In the genomic region with DNA sequence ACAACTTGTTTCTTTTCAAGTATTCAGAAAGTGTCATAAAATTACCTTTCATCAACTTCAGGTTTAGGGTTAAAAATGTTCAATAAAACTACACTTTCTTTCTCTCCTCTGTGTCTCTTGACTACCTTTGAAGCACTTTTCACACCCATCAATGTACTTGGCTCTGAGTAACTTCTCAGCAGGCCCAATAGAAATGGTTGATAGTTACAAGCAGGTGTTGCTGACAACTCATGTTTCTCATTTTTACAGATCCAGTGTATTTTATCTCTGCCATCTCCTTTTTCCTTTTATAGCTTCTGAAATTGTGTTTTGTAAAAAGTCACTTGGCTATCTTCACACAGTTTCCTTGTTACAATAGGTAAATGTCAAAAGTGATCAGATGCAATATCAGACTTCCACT, we compare ENCODE assay signal across 28 cellular contexts.
"Had no signal": no experiment of that assay in that cellular context is flagged by ENCODE, and none has a peak within 500 bp of the region (broad histone marks: within the 10 kb centered on the region; RNA-seq: fewer than 3 reads in every experiment).

No MANE protein-coding gene starts in this region.

- H3K9me3 ChIP-seq: ascending aorta, breast epithelium, colonic mucosa, esophagus squamous epithelium had no signal

- H3K4me1 ChIP-seq: breast epithelium, colonic mucosa had no signal

- H3K27me3 ChIP-seq: ascending aorta, breast epithelium, cardiac muscle cell, colonic mucosa, esophagus squamous epithelium had no signal

- DNase-seq: activated CD4-positive, alpha-beta memory T cell treated with anti-CD3 and anti-CD28 coated beads, Interleukin-2, amount 10 ng/mL, durations not matched to agents 7 days and 5 days; activated CD4-positive, alpha-beta T cell treated with anti-CD3 and anti-CD28 coated beads for 36 hours; activated CD4-positive, alpha-beta T cell treated with anti-CD3 and anti-CD28 coated beads, Interleukin-2, amount 10 ng/mL, durations not matched to agents 24 days and 14 days; activated CD4-positive, CD25-positive, alpha-beta regulatory T cell; activated CD4-positive, CD25-positive, alpha-beta regulatory T cell treated with anti-CD3 and anti-CD28 coated beads, Interleukin-2, amount 50 U/mL, for 72 hours; activated CD8-positive, alpha-beta memory T cell treated with anti-CD3 and anti-CD28 coated beads, Interleukin-2, amount 50 U/mL, for 48 hours; activated gamma-delta T cell; activated naive CD4-positive, alpha-beta T cell; activated naive CD4-positive, alpha-beta T cell treated with anti-CD3 and anti-CD28 coated beads, Interleukin-2, amount 10 ng/mL, durations not matched to agents 7 days and 5 days; activated naive CD8-positive, alpha-beta T cell treated with anti-CD3 and anti-CD28 coated beads, Interleukin-2, amount 10 ng/mL, durations not matched to agents 7 days and 5 days; activated T-cell treated with anti-CD3 and anti-CD28 coated beads for 4 hours; activated T-cell treated with anti-CD3 and anti-CD28 coated beads, Interleukin-2, amount 50 U/mL, for 24 hours; activated T-cell treated with anti-CD3 and anti-CD28 coated beads, Interleukin-2, amount 50 U/mL, for 72 hours; central memory CD4-positive, alpha-beta T cell; cerebellar nuclear complex; colonic mucosa; effector CD8-positive, alpha-beta T cell; esophagus squamous epithelium; foreskin melanocyte; head of caudate nucleus; T-helper 2 cell had no signal

- H3K36me3 ChIP-seq: ascending aorta, breast epithelium, cardiac muscle cell, colonic mucosa, esophagus squamous epithelium had no signal

- ATAC-seq: activated CD4-positive, alpha-beta T cell treated with anti-CD3 and anti-CD28 coated beads for 36 hours; activated naive CD4-positive, alpha-beta T cell treated with anti-CD3 and anti-CD28 coated beads, Interleukin-2, amount 50 U/mL, for 72 hours; activated T-cell treated with anti-CD3 and anti-CD28 coated beads, Interleukin-2, amount 50 U/mL, for 72 hours had no signal

- H3K27ac ChIP-seq: ascending aorta, breast epithelium, cardiac muscle cell, colonic mucosa, epithelial cell of prostate, esophagus squamous epithelium had no signal

- FAIRE-seq: endometrium, endothelial cell of umbilical vein had no signal

- H3K4me3 ChIP-seq: ascending aorta, breast epithelium, cardiac muscle cell, colonic mucosa, esophagus squamous epithelium had no signal
